In the genomic region with DNA sequence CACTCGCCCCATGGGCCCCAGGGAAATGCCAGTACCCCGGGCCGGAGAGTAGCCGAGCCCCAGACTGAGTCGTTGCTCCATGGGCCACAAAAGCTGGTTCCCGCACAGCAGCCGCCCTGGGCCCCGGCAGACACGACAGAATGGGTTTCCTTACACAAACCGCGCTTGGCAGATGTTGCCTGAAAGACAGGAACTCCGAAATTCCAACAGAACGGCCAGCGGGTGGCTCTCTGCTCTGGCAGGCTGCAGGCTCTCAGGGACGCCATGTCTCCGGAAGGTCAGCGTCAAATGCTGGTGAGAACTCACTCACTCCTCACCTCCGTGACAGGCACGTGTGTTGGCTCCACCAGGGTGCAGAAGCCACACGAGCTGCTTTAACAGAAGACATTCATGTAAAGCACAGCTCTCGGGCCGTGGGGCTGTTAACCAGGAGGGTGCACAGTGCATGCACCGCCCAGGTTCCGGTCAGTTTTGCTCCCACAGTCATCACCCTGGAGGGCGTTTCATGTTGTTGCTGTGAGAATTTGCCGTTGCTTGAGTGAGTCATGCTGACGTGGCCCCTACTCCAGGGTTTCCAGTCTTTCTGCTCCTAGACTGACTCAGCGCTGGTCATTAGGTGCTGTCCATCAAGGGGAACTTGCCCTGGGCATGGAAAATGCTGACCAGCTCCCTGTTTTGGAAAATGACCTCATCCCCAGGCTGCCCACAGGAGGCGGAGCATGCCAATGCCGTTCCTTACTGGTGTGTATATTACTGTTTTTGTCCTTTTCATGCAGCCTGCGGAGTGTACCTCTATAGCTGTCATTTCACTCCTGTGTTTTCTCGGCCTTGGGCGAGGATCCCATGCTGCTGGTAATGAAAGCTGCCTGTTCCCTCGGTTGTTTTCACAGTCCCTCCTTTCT, we compare ENCODE assay signal across 1 cellular context.
A peak's percentile ranks its signal among the peaks of the same experiment; 100 is the strongest.
TF ChIP-seq lines count a peak whose summit lies in the region.

No MANE protein-coding gene starts in this region.

TF ChIP-seq in HepG2, 621 proteins besides CTCF, POLR2A, EP300 and RAD21 (continued from another document and continues in another):
- TF ChIP-seq SIX1 (CRISPR knock-in tag; IDR thresholded peaks at IDR 0.05; ENCODE audit: borderline replicate concordance) (no peak), ZNF777 (CRISPR knock-in tag; IDR thresholded peaks at IDR 0.05) (no peak), HNRNPH1 (optimal IDR thresholded peaks at IDR 0.05; ENCODE audit: low read depth, low read length) (no peak), ZNF138 (CRISPR knock-in tag; IDR thresholded peaks at IDR 0.05; ENCODE audit: low read depth) (no peak), ZC3H13 (CRISPR knock-in tag; IDR thresholded peaks at IDR 0.05) (no peak), CEBPB (IDR thresholded peaks at IDR 0.05; ENCODE audit: borderline replicate concordance, low read depth, low read length) (no peak), PPARG (CRISPR knock-in tag; conservative IDR thresholded peaks at IDR 0.05) (no peak), NR2F6 (IDR thresholded peaks at IDR 0.05) (no peak), NR2F6 (CRISPR knock-in tag; IDR thresholded peaks at IDR 0.05) (peak; percentile 6; the same call in 1 of the 2 replicates), ZNF143 (CRISPR knock-in tag; IDR thresholded peaks at IDR 0.05) (no peak), ZNF841 (CRISPR knock-in tag; IDR thresholded peaks at IDR 0.05; ENCODE audit: borderline replicate concordance) (no peak), IKZF4 (CRISPR knock-in tag; IDR thresholded peaks at IDR 0.05; ENCODE audit: borderline replicate concordance, low read depth, not compliant biosample characterization) (no peak), ZNF296 (CRISPR knock-in tag; conservative IDR thresholded peaks at IDR 0.05) (peak; percentile 81; the same call in 1 of the 2 replicates), TSC22D2 (CRISPR knock-in tag; IDR thresholded peaks at IDR 0.05; ENCODE audit: borderline replicate concordance) (no peak), RXRA (CRISPR knock-in tag; IDR thresholded peaks at IDR 0.05) (peak; percentile 36; the same call in 1 of the 2 replicates), ZNF34 (CRISPR knock-in tag; IDR thresholded peaks at IDR 0.05; ENCODE audit: borderline replicate concordance) (no peak), ZNF496 (CRISPR knock-in tag; IDR thresholded peaks at IDR 0.05; ENCODE audit: insufficient replicate concordance) (no peak), RFX3 (CRISPR knock-in tag; IDR thresholded peaks at IDR 0.05) (no peak), POLR2AphosphoS2 (IDR thresholded peaks at IDR 0.05; ENCODE audit: low read depth, low read length) (no peak), TCF12 (IDR thresholded peaks at IDR 0.05) (no peak), TCF12 (CRISPR knock-in tag; IDR thresholded peaks at IDR 0.05) (no peak), ZNF335 (CRISPR knock-in tag; IDR thresholded peaks at IDR 0.05) (peak; percentile 71; the same call in 1 of the 2 replicates), KAT2B (IDR thresholded peaks at IDR 0.05; ENCODE audit: borderline replicate concordance, low read depth, low read length) (no peak), BCL6 (CRISPR knock-in tag; IDR thresholded peaks at IDR 0.05) (no peak), SP4 (CRISPR knock-in tag; IDR thresholded peaks at IDR 0.05) (0 out of 2 replicates have a peak, but pooled peaks have one; percentile 38), SMAD9 (CRISPR knock-in tag; IDR thresholded peaks at IDR 0.05) (no peak), ZNF572 (CRISPR knock-in tag; IDR thresholded peaks at IDR 0.05) (no peak), ZSCAN25 (CRISPR knock-in tag; IDR thresholded peaks at IDR 0.05) (no peak; the same call in 1 of the 2 replicates)
- TF ChIP-seq, protein P1, sequence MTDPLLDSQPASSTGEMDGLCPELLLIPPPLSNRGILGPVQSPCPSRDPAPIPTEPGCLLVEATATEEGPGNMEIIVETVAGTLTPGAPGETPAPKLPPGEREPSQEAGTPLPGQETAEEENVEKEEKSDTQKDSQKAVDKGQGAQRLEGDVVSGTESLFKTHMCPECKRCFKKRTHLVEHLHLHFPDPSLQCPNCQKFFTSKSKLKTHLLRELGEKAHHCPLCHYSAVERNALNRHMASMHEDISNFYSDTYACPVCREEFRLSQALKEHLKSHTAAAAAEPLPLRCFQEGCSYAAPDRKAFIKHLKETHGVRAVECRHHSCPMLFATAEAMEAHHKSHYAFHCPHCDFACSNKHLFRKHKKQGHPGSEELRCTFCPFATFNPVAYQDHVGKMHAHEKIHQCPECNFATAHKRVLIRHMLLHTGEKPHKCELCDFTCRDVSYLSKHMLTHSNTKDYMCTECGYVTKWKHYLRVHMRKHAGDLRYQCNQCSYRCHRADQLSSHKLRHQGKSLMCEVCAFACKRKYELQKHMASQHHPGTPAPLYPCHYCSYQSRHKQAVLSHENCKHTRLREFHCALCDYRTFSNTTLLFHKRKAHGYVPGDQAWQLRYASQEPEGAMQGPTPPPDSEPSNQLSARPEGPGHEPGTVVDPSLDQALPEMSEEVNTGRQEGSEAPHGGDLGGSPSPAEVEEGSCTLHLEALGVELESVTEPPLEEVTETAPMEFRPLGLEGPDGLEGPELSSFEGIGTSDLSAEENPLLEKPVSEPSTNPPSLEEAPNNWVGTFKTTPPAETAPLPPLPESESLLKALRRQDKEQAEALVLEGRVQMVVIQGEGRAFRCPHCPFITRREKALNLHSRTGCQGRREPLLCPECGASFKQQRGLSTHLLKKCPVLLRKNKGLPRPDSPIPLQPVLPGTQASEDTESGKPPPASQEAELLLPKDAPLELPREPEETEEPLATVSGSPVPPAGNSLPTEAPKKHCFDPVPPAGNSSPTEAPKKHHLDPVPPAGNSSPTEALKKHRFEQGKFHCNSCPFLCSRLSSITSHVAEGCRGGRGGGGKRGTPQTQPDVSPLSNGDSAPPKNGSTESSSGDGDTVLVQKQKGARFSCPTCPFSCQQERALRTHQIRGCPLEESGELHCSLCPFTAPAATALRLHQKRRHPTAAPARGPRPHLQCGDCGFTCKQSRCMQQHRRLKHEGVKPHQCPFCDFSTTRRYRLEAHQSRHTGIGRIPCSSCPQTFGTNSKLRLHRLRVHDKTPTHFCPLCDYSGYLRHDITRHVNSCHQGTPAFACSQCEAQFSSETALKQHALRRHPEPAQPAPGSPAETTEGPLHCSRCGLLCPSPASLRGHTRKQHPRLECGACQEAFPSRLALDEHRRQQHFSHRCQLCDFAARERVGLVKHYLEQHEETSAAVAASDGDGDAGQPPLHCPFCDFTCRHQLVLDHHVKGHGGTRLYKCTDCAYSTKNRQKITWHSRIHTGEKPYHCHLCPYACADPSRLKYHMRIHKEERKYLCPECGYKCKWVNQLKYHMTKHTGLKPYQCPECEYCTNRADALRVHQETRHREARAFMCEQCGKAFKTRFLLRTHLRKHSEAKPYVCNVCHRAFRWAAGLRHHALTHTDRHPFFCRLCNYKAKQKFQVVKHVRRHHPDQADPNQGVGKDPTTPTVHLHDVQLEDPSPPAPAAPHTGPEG (CRISPR knock-in tag; IDR thresholded peaks at IDR 0.05): no peak
- TF ChIP-seq, protein P2, sequence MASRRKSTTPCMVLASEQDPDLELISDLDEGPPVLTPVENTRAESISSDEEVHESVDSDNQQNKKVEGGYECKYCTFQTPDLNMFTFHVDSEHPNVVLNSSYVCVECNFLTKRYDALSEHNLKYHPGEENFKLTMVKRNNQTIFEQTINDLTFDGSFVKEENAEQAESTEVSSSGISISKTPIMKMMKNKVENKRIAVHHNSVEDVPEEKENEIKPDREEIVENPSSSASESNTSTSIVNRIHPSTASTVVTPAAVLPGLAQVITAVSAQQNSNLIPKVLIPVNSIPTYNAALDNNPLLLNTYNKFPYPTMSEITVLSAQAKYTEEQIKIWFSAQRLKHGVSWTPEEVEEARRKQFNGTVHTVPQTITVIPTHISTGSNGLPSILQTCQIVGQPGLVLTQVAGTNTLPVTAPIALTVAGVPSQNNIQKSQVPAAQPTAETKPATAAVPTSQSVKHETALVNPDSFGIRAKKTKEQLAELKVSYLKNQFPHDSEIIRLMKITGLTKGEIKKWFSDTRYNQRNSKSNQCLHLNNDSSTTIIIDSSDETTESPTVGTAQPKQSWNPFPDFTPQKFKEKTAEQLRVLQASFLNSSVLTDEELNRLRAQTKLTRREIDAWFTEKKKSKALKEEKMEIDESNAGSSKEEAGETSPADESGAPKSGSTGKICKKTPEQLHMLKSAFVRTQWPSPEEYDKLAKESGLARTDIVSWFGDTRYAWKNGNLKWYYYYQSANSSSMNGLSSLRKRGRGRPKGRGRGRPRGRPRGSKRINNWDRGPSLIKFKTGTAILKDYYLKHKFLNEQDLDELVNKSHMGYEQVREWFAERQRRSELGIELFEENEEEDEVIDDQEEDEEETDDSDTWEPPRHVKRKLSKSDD (CRISPR knock-in tag; IDR thresholded peaks at IDR 0.05; ENCODE audit: low read depth): 0 out of 2 replicates have a peak, but pooled peaks have one; percentile 70
- TF ChIP-seq, protein P3, sequence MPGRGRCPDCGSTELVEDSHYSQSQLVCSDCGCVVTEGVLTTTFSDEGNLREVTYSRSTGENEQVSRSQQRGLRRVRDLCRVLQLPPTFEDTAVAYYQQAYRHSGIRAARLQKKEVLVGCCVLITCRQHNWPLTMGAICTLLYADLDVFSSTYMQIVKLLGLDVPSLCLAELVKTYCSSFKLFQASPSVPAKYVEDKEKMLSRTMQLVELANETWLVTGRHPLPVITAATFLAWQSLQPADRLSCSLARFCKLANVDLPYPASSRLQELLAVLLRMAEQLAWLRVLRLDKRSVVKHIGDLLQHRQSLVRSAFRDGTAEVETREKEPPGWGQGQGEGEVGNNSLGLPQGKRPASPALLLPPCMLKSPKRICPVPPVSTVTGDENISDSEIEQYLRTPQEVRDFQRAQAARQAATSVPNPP (CRISPR knock-in tag; IDR thresholded peaks at IDR 0.05): no peak
- TF ChIP-seq, protein P4, sequence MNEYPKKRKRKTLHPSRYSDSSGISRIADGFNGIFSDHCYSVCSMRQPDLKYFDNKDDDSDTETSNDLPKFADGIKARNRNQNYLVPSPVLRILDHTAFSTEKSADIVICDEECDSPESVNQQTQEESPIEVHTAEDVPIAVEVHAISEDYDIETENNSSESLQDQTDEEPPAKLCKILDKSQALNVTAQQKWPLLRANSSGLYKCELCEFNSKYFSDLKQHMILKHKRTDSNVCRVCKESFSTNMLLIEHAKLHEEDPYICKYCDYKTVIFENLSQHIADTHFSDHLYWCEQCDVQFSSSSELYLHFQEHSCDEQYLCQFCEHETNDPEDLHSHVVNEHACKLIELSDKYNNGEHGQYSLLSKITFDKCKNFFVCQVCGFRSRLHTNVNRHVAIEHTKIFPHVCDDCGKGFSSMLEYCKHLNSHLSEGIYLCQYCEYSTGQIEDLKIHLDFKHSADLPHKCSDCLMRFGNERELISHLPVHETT (CRISPR knock-in tag; conservative IDR thresholded peaks at IDR 0.05): no peak
- TF ChIP-seq, protein P5, sequence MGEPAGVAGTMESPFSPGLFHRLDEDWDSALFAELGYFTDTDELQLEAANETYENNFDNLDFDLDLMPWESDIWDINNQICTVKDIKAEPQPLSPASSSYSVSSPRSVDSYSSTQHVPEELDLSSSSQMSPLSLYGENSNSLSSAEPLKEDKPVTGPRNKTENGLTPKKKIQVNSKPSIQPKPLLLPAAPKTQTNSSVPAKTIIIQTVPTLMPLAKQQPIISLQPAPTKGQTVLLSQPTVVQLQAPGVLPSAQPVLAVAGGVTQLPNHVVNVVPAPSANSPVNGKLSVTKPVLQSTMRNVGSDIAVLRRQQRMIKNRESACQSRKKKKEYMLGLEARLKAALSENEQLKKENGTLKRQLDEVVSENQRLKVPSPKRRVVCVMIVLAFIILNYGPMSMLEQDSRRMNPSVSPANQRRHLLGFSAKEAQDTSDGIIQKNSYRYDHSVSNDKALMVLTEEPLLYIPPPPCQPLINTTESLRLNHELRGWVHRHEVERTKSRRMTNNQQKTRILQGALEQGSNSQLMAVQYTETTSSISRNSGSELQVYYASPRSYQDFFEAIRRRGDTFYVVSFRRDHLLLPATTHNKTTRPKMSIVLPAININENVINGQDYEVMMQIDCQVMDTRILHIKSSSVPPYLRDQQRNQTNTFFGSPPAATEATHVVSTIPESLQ (CRISPR knock-in tag; conservative IDR thresholded peaks at IDR 0.05): no peak
- TF ChIP-seq, protein P6, sequence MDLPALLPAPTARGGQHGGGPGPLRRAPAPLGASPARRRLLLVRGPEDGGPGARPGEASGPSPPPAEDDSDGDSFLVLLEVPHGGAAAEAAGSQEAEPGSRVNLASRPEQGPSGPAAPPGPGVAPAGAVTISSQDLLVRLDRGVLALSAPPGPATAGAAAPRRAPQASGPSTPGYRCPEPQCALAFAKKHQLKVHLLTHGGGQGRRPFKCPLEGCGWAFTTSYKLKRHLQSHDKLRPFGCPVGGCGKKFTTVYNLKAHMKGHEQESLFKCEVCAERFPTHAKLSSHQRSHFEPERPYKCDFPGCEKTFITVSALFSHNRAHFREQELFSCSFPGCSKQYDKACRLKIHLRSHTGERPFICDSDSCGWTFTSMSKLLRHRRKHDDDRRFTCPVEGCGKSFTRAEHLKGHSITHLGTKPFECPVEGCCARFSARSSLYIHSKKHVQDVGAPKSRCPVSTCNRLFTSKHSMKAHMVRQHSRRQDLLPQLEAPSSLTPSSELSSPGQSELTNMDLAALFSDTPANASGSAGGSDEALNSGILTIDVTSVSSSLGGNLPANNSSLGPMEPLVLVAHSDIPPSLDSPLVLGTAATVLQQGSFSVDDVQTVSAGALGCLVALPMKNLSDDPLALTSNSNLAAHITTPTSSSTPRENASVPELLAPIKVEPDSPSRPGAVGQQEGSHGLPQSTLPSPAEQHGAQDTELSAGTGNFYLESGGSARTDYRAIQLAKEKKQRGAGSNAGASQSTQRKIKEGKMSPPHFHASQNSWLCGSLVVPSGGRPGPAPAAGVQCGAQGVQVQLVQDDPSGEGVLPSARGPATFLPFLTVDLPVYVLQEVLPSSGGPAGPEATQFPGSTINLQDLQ (CRISPR knock-in tag; IDR thresholded peaks at IDR 0.05): no peak
- TF ChIP-seq, protein P7, sequence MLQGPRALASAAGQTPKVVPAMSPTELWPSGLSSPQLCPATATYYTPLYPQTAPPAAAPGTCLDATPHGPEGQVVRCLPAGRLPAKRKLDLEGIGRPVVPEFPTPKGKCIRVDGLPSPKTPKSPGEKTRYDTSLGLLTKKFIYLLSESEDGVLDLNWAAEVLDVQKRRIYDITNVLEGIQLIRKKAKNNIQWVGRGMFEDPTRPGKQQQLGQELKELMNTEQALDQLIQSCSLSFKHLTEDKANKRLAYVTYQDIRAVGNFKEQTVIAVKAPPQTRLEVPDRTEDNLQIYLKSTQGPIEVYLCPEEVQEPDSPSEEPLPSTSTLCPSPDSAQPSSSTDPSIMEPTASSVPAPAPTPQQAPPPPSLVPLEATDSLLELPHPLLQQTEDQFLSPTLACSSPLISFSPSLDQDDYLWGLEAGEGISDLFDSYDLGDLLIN (CRISPR knock-in tag; IDR thresholded peaks at IDR 0.05; ENCODE audit: borderline replicate concordance): no peak
- TF ChIP-seq, protein P8, sequence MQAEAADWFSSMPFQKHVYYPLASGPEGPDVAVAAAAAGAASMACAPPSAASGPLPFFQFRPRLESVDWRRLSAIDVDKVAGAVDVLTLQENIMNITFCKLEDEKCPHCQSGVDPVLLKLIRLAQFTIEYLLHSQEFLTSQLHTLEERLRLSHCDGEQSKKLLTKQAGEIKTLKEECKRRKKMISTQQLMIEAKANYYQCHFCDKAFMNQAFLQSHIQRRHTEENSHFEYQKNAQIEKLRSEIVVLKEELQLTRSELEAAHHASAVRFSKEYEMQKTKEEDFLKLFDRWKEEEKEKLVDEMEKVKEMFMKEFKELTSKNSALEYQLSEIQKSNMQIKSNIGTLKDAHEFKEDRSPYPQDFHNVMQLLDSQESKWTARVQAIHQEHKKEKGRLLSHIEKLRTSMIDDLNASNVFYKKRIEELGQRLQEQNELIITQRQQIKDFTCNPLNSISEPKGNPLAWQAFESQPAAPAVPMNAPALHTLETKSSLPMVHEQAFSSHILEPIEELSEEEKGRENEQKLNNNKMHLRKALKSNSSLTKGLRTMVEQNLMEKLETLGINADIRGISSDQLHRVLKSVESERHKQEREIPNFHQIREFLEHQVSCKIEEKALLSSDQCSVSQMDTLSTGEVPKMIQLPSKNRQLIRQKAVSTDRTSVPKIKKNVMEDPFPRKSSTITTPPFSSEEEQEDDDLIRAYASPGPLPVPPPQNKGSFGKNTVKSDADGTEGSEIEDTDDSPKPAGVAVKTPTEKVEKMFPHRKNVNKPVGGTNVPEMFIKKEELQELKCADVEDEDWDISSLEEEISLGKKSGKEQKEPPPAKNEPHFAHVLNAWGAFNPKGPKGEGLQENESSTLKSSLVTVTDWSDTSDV (CRISPR knock-in tag; IDR thresholded peaks at IDR 0.05): no peak
